1 cellular context compared by ENCODE assay signal in the genomic region with DNA sequence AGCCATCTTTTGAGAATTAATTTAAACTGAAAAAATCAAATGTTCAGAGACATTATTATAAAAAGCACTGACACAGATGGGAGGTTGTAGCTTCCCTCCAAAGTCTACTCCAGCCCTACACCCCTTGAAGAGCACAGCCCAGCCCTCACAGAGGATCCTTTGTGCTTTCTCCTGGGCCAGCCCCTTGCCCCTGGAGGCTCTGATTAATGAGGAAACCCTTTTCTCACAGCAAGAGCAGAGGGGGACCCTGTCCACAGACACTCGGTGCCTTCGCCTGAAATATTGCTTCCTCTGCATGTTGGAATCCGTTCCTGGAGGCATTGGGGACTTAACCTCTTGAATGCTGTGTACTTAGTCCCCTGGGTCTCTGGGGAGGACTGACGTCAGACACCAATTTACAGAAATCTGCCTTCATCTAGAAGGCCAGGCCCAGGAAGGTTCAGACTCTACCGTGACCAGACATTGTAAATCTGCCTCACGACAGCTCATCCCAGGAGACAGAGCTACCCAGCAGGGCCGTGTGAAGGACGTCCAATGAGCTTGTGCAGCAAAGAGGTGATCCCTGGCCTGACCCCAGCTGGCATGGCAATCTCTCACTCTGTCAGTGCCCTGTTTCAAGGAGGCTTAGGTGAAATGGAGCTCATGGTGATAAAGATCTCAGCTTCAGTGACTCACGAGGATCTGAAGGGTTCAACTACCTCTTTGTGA.
TF ChIP-seq lines count a peak whose summit lies in the region.

No MANE protein-coding gene starts in this region.

TF ChIP-seq in HepG2, 621 proteins besides CTCF, POLR2A, EP300 and RAD21:
- TF ChIP-seq SP140L (CRISPR knock-in tag; IDR thresholded peaks at IDR 0.05; ENCODE audit: borderline replicate concordance) = no peak
- peak; percentile 67 for TF ChIP-seq CREB1 (IDR thresholded peaks at IDR 0.05)
- no peak for TF ChIP-seq CREB1 (CRISPR knock-in tag; IDR thresholded peaks at IDR 0.05)
TF ChIP-seq in HepG2: peak in this region for 1.
